Comparison of ENCODE assay signal across 8 cellular contexts in genomic region chr11:66344550-66345315, GRCh38. TPM values are rescaled to one million over a fixed set of nuclear protein-coding genes. Genes with fewer than 3 reads are reported as not detected.
A peak's percentile ranks its signal among the peaks of the same experiment; 100 is the strongest.
DNase-seq lines count a peak whose midpoint lies in the region; ATAC-seq and TF ChIP-seq lines count a peak whose summit lies in the region.

A gene with protein sequence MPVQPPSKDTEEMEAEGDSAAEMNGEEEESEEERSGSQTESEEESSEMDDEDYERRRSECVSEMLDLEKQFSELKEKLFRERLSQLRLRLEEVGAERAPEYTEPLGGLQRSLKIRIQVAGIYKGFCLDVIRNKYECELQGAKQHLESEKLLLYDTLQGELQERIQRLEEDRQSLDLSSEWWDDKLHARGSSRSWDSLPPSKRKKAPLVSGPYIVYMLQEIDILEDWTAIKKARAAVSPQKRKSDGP (minus strand): TSS chr11:66345104. CDS start chr11:66342234, 2,870 bp downstream.

- DNase-seq in BE2C (peak; percentile 98), GM19240 (ENCODE audit: insufficient read length, low spot score) (peak; percentile 98), NCI-H526 treated with DMSO at 0.1 percent for 48 hours (lab: John Stamatoyannopoulos, UW) (peak; percentile 93), colonic mucosa (peak; percentile 99), left colon (peak; percentile 99 to 100)
- DNase-seq in activated CD4-positive, alpha-beta T cell treated with anti-CD3 and anti-CD28 coated beads, Interleukin-2, amount 10 ng/mL, durations not matched to agents 24 days and 14 days: peak; percentile 99
- peak; percentile 87 to 92 for DNase-seq in stimulated activated CD4-positive, alpha-beta T cell treated with anti-CD3 and anti-CD28 coated beads, Interleukin-1b, Interleukin-23, amount 100 ng/mL, for 4 hours (ENCODE audit: low read depth in 2 of 2)

- TF ChIP-seq CTCF in BE2C (IDR thresholded peaks at IDR 0.05; ENCODE audit: low read depth, low read length) (no peak), colonic mucosa (IDR thresholded peaks at IDR 0.05) (no peak)

- no peaks in the 10 kb centered on the region; the same call in 1 of the 2 replicates for H3K4me1 ChIP-seq in BE2C
- peaks cover 25% of the 10 kb centered on the region for H3K4me1 ChIP-seq in colonic mucosa

- peak within 1 kb of the TSS; percentile 86 to 98 for H3K9ac ChIP-seq in colonic mucosa (ENCODE audit: low read depth in 2 of 2, low read length in 2 of 2)

- H3K4me3 ChIP-seq in BE2C (ENCODE audit: low read depth, low read length): peak within 1 kb of the TSS; percentile 97
- H3K4me3 ChIP-seq in colonic mucosa: peak within 1 kb of the TSS; percentile 100

- H3K36me3 ChIP-seq in BE2C (peaks cover 8% of the 10 kb centered on the region; the same call in 1 of the 2 replicates), colonic mucosa (peaks cover 7% of the 10 kb centered on the region)

- intact Hi-C loops in activated CD4-positive, alpha-beta T cell treated with anti-CD3 and anti-CD28 coated beads, Interleukin-2, amount 10 ng/mL, durations not matched to agents 24 days and 14 days (cut with micrococcal nuclease): loop anchor here (1.0 to 5.0 kb wide), 5 partner anchors 32 to 613 kb away; partner anchors contain the start of genes PC, RAB1B and YIF1A
- intact Hi-C loops in colonic mucosa (cut with DNase I) (no loop called here), left colon (cut with DNase I, micrococcal nuclease) (no loop called here)

- ATAC-seq in HG03460 (IDR thresholded peaks at IDR 0.05; ENCODE audit: unreplicated experiment) (peak; percentile 69), left colon (peak; percentile 79)

- peaks cover 3% of the 10 kb centered on the region for H3K27me3 Mint-ChIP-seq in activated CD4-positive, alpha-beta T cell treated with anti-CD3 and anti-CD28 coated beads, Interleukin-2, amount 10 ng/mL, durations not matched to agents 24 days and 14 days

- H3K27me3 ChIP-seq in BE2C (no peaks in the 10 kb centered on the region), colonic mucosa (no peaks in the 10 kb centered on the region)

- peaks cover 39% of the 10 kb centered on the region for H3K4me1 Mint-ChIP-seq in activated CD4-positive, alpha-beta T cell treated with anti-CD3 and anti-CD28 coated beads, Interleukin-2, amount 10 ng/mL, durations not matched to agents 24 days and 14 days

- H3K9me3 Mint-ChIP-seq in activated CD4-positive, alpha-beta T cell treated with anti-CD3 and anti-CD28 coated beads, Interleukin-2, amount 10 ng/mL, durations not matched to agents 24 days and 14 days: no peaks in the 10 kb centered on the region

- H3K36me3 Mint-ChIP-seq in activated CD4-positive, alpha-beta T cell treated with anti-CD3 and anti-CD28 coated beads, Interleukin-2, amount 10 ng/mL, durations not matched to agents 24 days and 14 days (ENCODE audit: low read depth): peaks cover 22% of the 10 kb centered on the region

- H3K27ac ChIP-seq in colonic mucosa: peak within 1 kb of the TSS; percentile 77

- H3K27ac Mint-ChIP-seq in activated CD4-positive, alpha-beta T cell treated with anti-CD3 and anti-CD28 coated beads, Interleukin-2, amount 10 ng/mL, durations not matched to agents 24 days and 14 days: peak within 1 kb of the TSS; percentile 95

- H3K9me3 ChIP-seq in BE2C (no peaks in the 10 kb centered on the region), colonic mucosa (no peaks in the 10 kb centered on the region)

- peak within 1 kb of the TSS; percentile 95 for H3K4me3 Mint-ChIP-seq in activated CD4-positive, alpha-beta T cell treated with anti-CD3 and anti-CD28 coated beads, Interleukin-2, amount 10 ng/mL, durations not matched to agents 24 days and 14 days

RNA-seq across cellular contexts. Expression of the gene that starts here (rescaled TPM):
- 109 TPM for polyA plus RNA-seq in BE2C (2012; ENCODE audit: insufficient read depth, insufficient read length, low read depth)
- total RNA-seq in activated CD4-positive, alpha-beta T cell treated with anti-CD3 and anti-CD28 coated beads, Interleukin-2, amount 10 ng/mL, durations not matched to agents 24 days and 14 days: 55.6 and 58.4 TPM in 2 replicates
- total RNA-seq in colonic mucosa: 10 to 100 TPM; 31.1 to 64.6 TPM
- total RNA-seq in left colon: 10 to 100 TPM; 42.5 to 46.3 TPM

Comparison
In these comparisons a context has a peak if more than half of its experiments do, and no peak if none do; other contexts are left out.
1. Peak in every context shown above with its lines: DNase-seq, ATAC-seq, H3K4me3 ChIP-seq and H3K27ac ChIP-seq.